In genomic region chr6:56172144-56172543, GRCh38 we compare ENCODE assay signal across 16 cellular contexts.
"Had no signal": no experiment of that assay in that cellular context is flagged by ENCODE, and none has a peak within 500 bp of the region (broad histone marks: within the 10 kb centered on the region; RNA-seq: fewer than 3 reads in every experiment).

No MANE protein-coding gene starts in this region.

- DNase-seq: activated CD4-positive, alpha-beta T cell treated with anti-CD3 and anti-CD28 coated beads, Interleukin-2, amount 50 U/mL, for 1 hour; activated gamma-delta T cell; amygdala; dorsolateral prefrontal cortex; erythroblast; foreskin melanocyte; glutamatergic neuron; hippocampal formation; kidney; psoas muscle; right cardiac atrium; stimulated activated CD4-positive, alpha-beta T cell treated with anti-CD3 and anti-CD28 coated beads, Interleukin-2, amount 100 ng/mL, for 24 hours; stimulated activated naive CD4-positive, alpha-beta T cell treated with Interleukin-2 at 50 U/mL for 16 hours; T-helper 9 cell; thyroid gland had no signal

- ATAC-seq: left lobe of liver, psoas muscle, right cardiac atrium had no signal

- H3K36me3 ChIP-seq: thyroid gland had no signal

- H3K9me3 ChIP-seq: thyroid gland had no signal

- H3K4me1 ChIP-seq: psoas muscle, thyroid gland had no signal

- H3K4me3 ChIP-seq: dorsolateral prefrontal cortex, psoas muscle, thyroid gland had no signal

- H3K27me3 ChIP-seq: dorsolateral prefrontal cortex, thyroid gland had no signal

- H3K27ac ChIP-seq: dorsolateral prefrontal cortex, psoas muscle, thyroid gland had no signal
